ENCODE assay signal across 10 cellular contexts in the genomic region with DNA sequence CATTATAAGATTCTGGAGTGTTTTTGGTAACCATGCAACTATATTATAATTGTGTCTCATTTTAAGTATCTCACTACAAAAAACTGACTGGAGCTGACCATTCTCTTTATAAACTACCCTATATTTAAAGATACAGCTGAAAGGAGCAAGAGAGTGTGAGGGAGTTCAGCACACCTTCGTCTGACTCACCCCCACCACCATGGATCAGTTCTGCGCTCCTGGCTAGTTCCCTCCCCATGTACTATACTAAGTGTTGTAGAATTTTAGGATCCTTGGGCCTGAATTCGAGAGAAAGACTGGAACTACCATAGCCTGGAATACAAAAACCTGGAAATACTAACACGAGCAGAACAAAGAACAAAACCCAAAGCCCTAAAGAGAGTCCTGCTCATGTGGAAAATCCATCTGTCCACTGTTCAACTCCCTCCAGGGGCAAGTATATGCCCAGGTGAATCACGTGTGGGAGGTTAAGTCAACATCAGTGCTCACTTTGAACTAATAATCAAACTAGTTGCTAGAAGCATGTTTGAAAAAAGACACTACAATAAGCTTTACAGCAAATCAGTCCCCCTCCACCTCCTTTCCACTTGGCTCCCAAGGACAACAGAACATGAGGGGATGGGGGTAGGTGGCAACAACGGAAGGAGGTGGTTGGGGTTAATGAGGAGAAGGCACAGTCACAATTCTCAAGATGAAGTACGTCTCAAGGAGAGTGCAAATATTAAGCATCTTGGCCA. TPM values are rescaled to one million over a fixed set of nuclear protein-coding genes. Genes with fewer than 3 reads are reported as not detected.
DNase-seq lines count a peak whose midpoint lies in the region; ATAC-seq and TF ChIP-seq lines count a peak whose summit lies in the region.
"Had no signal": no experiment of that assay in that cellular context is flagged by ENCODE, and none has a peak within 500 bp of the region (broad histone marks: within the 10 kb centered on the region; RNA-seq: fewer than 3 reads in every experiment).

No MANE protein-coding gene starts in this region.

- no peak for TF ChIP-seq CTCF in hepatocyte (IDR thresholded peaks at IDR 0.05; ENCODE audit: poor library complexity)

- H2AFZ ChIP-seq in hepatocyte: no peak overlapping the region

- no peak for ATAC-seq in stimulated activated effector memory CD8-positive, alpha-beta T cell treated with anti-CD3 and anti-CD28 coated beads, Interleukin-12 subunit alpha, Interleukin-12 subunit beta, amount 100 ng/mL, for 72 hours

- intact Hi-C loops in activated T-helper 1 cell treated with anti-CD3 and anti-CD28 coated beads, Interleukin-12 subunit alpha, Interleukin-12 subunit beta, Interleukin-2, Interleukin-4 antibody, amounts not matched to agents 30 ng/mL and 10 ng/mL and 1 ng/mL, durations not matched to agents 14 hours and 24 hours and 36 hours (cut with micrococcal nuclease): loop anchor here (2.0 kb wide), 1 partner anchor 17 kb away; no protein-coding TSS in a partner anchor

- H3K27ac Mint-ChIP-seq in activated T-helper 1 cell treated with anti-CD3 and anti-CD28 coated beads, Interleukin-12 subunit alpha, Interleukin-12 subunit beta, Interleukin-2, Interleukin-4 antibody, amounts not matched to agents 30 ng/mL and 10 ng/mL and 1 ng/mL, durations not matched to agents 14 hours and 24 hours and 36 hours: peak overlapping the region; percentile 74
- H3K27ac Mint-ChIP-seq in stimulated activated effector memory CD8-positive, alpha-beta T cell treated with anti-CD3 and anti-CD28 coated beads, Interleukin-12 subunit alpha, Interleukin-12 subunit beta, amount 100 ng/mL, for 72 hours: peak overlapping the region; percentile 82

- peaks cover 10% of the 10 kb centered on the region for H4K20me1 ChIP-seq in hepatocyte (ENCODE audit: insufficient read depth, poor library complexity, severe bottlenecking)

- H3K27me3 ChIP-seq in hepatocyte: no peaks in the 10 kb centered on the region
- H3K27me3 ChIP-seq: neutrophil had no signal

- H3K4me2 ChIP-seq in hepatocyte: peak overlapping the region; percentile 42

- H3K4me1 Mint-ChIP-seq in activated T-helper 1 cell treated with anti-CD3 and anti-CD28 coated beads, Interleukin-12 subunit alpha, Interleukin-12 subunit beta, Interleukin-2, Interleukin-4 antibody, amounts not matched to agents 30 ng/mL and 10 ng/mL and 1 ng/mL, durations not matched to agents 14 hours and 24 hours and 36 hours (ENCODE audit: low read depth): peaks cover 71% of the 10 kb centered on the region
- peaks cover 79% of the 10 kb centered on the region for H3K4me1 Mint-ChIP-seq in stimulated activated effector memory CD8-positive, alpha-beta T cell treated with anti-CD3 and anti-CD28 coated beads, Interleukin-12 subunit alpha, Interleukin-12 subunit beta, amount 100 ng/mL, for 72 hours

- no peaks in the 10 kb centered on the region for H3K27me3 Mint-ChIP-seq in activated T-helper 1 cell treated with anti-CD3 and anti-CD28 coated beads, Interleukin-12 subunit alpha, Interleukin-12 subunit beta, Interleukin-2, Interleukin-4 antibody, amounts not matched to agents 30 ng/mL and 10 ng/mL and 1 ng/mL, durations not matched to agents 14 hours and 24 hours and 36 hours (ENCODE audit: insufficient read depth)

- 58% methylated on average over 7 of the region's 7 CpGs for WGBS in hepatocyte (ENCODE audit: low lambda C conversion rate, missing lambda C conversion rate)

- H3K36me3 ChIP-seq in hepatocyte (replicated peaks; ENCODE audit: insufficient read depth, low read depth): no peaks in the 10 kb centered on the region
- H3K36me3 ChIP-seq: neutrophil had no signal

- DNase-seq in NCI-H1417 (lab: John Stamatoyannopoulos, UW) (peak in 2 of 3 experiments; percentile 5 to 57), NCI-H1417 treated with DMSO at 0.1 percent for 48 hours (lab: John Stamatoyannopoulos, UW) (no peak), hepatocyte (ENCODE audit: low spot score) (no peak), pons (ENCODE audit: low spot score) (no peak), NCI-H1092 (lab: John Stamatoyannopoulos, UW) (no peak), SIG-M5 treated with dmso at 0.1 percent for 504 hours (lab: John Stamatoyannopoulos, UW; ENCODE audit: unreplicated experiment) (no peak)
- DNase-seq in activated T-helper 1 cell treated with anti-CD3 and anti-CD28 coated beads, Interleukin-12 subunit alpha, Interleukin-12 subunit beta, Interleukin-2, Interleukin-4 antibody, amounts not matched to agents 30 ng/mL and 10 ng/mL and 1 ng/mL, durations not matched to agents 14 hours and 24 hours and 36 hours (ENCODE audit: low spot score): no peak
- no peak for DNase-seq in stimulated activated effector memory CD8-positive, alpha-beta T cell treated with anti-CD3 and anti-CD28 coated beads, Interleukin-12 subunit alpha, Interleukin-12 subunit beta, amount 100 ng/mL, for 72 hours (ENCODE audit: low spot score in 2 of 2)
- DNase-seq: NCI-H1930 had no signal

- H3K36me3 Mint-ChIP-seq in activated T-helper 1 cell treated with anti-CD3 and anti-CD28 coated beads, Interleukin-12 subunit alpha, Interleukin-12 subunit beta, Interleukin-2, Interleukin-4 antibody, amounts not matched to agents 30 ng/mL and 10 ng/mL and 1 ng/mL, durations not matched to agents 14 hours and 24 hours and 36 hours (ENCODE audit: low read depth): peaks cover 4% of the 10 kb centered on the region
- H3K36me3 Mint-ChIP-seq in stimulated activated effector memory CD8-positive, alpha-beta T cell treated with anti-CD3 and anti-CD28 coated beads, Interleukin-12 subunit alpha, Interleukin-12 subunit beta, amount 100 ng/mL, for 72 hours: peaks cover 8% of the 10 kb centered on the region

- no peaks in the 10 kb centered on the region for H3K9me3 Mint-ChIP-seq in activated T-helper 1 cell treated with anti-CD3 and anti-CD28 coated beads, Interleukin-12 subunit alpha, Interleukin-12 subunit beta, Interleukin-2, Interleukin-4 antibody, amounts not matched to agents 30 ng/mL and 10 ng/mL and 1 ng/mL, durations not matched to agents 14 hours and 24 hours and 36 hours
- H3K9me3 Mint-ChIP-seq in stimulated activated effector memory CD8-positive, alpha-beta T cell treated with anti-CD3 and anti-CD28 coated beads, Interleukin-12 subunit alpha, Interleukin-12 subunit beta, amount 100 ng/mL, for 72 hours: no peaks in the 10 kb centered on the region

- H3K79me2 ChIP-seq in hepatocyte: peaks cover 70% of the 10 kb centered on the region

- H3K9me3 ChIP-seq in hepatocyte (ENCODE audit: low read depth): no peaks in the 10 kb centered on the region
- H3K9me3 ChIP-seq: neutrophil had no signal

- no peak overlapping the region for H3K4me3 ChIP-seq in hepatocyte

- peaks cover 20% of the 10 kb centered on the region for H3K4me1 ChIP-seq in hepatocyte (ENCODE audit: insufficient read depth)

- H3K27ac ChIP-seq in hepatocyte: peak overlapping the region; percentile 47

- H3K9me2 ChIP-seq in hepatocyte (replicated peaks; ENCODE audit: insufficient read depth): no peaks in the 10 kb centered on the region

- H3K4me3 Mint-ChIP-seq in activated T-helper 1 cell treated with anti-CD3 and anti-CD28 coated beads, Interleukin-12 subunit alpha, Interleukin-12 subunit beta, Interleukin-2, Interleukin-4 antibody, amounts not matched to agents 30 ng/mL and 10 ng/mL and 1 ng/mL, durations not matched to agents 14 hours and 24 hours and 36 hours: peak overlapping the region; percentile 24
- H3K4me3 Mint-ChIP-seq in stimulated activated effector memory CD8-positive, alpha-beta T cell treated with anti-CD3 and anti-CD28 coated beads, Interleukin-12 subunit alpha, Interleukin-12 subunit beta, amount 100 ng/mL, for 72 hours: peak overlapping the region; percentile 52

RNA-seq across cellular contexts. Expression of gene ELOVL5, which starts 46.8 kb away (rescaled TPM):
- total RNA-seq in activated T-helper 1 cell treated with anti-CD3 and anti-CD28 coated beads, Interleukin-12 subunit alpha, Interleukin-12 subunit beta, Interleukin-2, Interleukin-4 antibody, amounts not matched to agents 30 ng/mL and 10 ng/mL and 1 ng/mL, durations not matched to agents 14 hours and 24 hours and 36 hours: 121 and 131 TPM in 2 replicates
- total RNA-seq in hepatocyte: 144 and 158 TPM in 2 replicates
- 156 and 164 TPM in 2 replicates for polyA plus RNA-seq in hepatocyte

Comparison
In these comparisons a context has a peak if more than half of its experiments do, and no peak if none do; other contexts are left out.
1. DNase-seq: peak in NCI-H1417 (2 of 3); none in NCI-H1417 treated with DMSO at 0.1 percent for 48 hours (single experiment), activated T-helper 1 cell treated with anti-CD3 and anti-CD28 coated beads, Interleukin-12 subunit alpha, Interleukin-12 subunit beta, Interleukin-2, Interleukin-4 antibody, amounts not matched to agents 30 ng/mL and 10 ng/mL and 1 ng/mL, durations not matched to agents 14 hours and 24 hours and 36 hours (single experiment), hepatocyte (single experiment), stimulated activated effector memory CD8-positive, alpha-beta T cell treated with anti-CD3 and anti-CD28 coated beads, Interleukin-12 subunit alpha, Interleukin-12 subunit beta, amount 100 ng/mL, for 72 hours (0 of 2), pons (single experiment), NCI-H1092 (single experiment) and SIG-M5 treated with dmso at 0.1 percent for 504 hours (single experiment).